In the genomic region with DNA sequence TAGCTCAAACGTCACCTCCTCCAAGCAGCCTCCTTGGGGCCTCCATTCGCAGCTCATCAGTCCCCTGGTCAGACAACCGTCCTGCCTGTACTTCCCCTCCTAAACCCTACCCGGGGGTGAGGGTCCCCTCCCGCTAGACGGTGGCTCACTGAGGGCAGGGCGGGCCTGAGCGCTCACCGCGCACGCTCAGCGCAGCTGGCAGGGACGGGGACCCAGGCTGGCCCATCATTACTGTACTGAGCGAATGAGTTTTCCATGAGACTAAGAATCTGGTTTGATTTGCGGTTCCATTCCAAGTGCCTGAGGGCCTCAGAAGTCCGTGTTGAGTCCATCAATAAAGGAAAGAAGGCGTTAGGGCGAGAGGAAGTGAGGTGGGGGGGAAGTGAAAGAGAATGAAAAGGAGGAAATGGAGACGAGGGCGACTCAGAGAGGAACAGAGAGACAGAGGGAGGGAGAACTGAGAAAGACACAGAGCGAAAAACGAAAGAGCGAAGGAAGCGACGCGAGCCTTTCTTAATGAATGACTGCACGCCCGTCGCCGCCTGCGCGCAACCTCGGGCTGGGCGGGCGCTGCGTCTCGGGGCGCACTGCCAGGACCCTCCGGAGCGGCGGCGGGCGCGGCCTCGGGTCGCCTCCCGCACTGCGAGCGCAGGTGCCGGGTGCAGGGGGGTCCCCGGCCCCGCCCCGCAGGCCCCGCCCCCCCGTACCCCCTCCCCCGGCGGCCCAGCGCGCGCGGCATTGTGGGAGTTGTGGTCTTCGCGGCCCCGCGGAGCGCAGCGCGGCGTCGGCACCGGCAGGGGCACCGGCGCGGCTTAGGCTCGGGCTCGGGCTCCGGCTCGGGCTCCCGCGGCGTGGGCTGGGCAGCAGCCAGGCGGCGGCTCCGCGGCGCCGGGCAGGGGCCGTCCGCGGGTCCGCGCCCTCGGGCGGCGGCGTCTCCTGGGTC, we compare ENCODE assay signal across 8 cellular contexts. TPM values are rescaled to one million over a fixed set of nuclear protein-coding genes. Genes with fewer than 3 reads are reported as not detected.
A peak's percentile ranks its signal among the peaks of the same experiment; 100 is the strongest.
DNase-seq lines count a peak whose midpoint lies in the region; ATAC-seq and TF ChIP-seq lines count a peak whose summit lies in the region.

ASPHD2 (plus strand) TSS at position 746 of the 943 bp plus-strand sequence. CDS start 4,356 bp downstream, outside the sequence.

- H3K9me3 ChIP-seq in lung (ENCODE audit: control insufficient read depth in 2 of 2, insufficient read depth in 1 of 2, low read length in 1 of 2) = peaks cover 0 to 3% of the 10 kb centered on the region in 2 donors

- peak within 1 kb of the TSS; percentile 8 to 26 for H3K27ac ChIP-seq in lung (ENCODE audit: low read depth in 1 of 2, low read length in 1 of 2)

- no peaks in the 10 kb centered on the region for H3K36me3 ChIP-seq in lung (ENCODE audit: control insufficient read depth in 2 of 2, insufficient read depth in 2 of 2, low read length in 2 of 2)

- H3K4me3 ChIP-seq in AG09309 (ENCODE audit: control insufficient read depth, low read depth, low read length) (peak within 1 kb of the TSS; percentile 71), lung (peak within 1 kb of the TSS; percentile 66)

- ATAC-seq in HG03139 (IDR thresholded peaks at IDR 0.05; ENCODE audit: unreplicated experiment) (peak; percentile 63), lung (ENCODE audit: insufficient read depth, low FRiP score) (peak; percentile 88)

- no peak for TF ChIP-seq CTCF in AG09309 (IDR thresholded peaks at IDR 0.05; ENCODE audit: control insufficient read depth, insufficient read depth, low read depth, low read length, missing control alignments)
- TF ChIP-seq CTCF in lung (IDR thresholded peaks at IDR 0.05; ENCODE audit: control extremely low read depth, extremely low read depth) = no peak

- in situ Hi-C loops in GM18951 (cut with MboI; ENCODE audit: low sequenced_read_pairs, unreplicated experiment) = no loop called here

- TF ChIP-seq POLR2A in GM18951 (IDR thresholded peaks at IDR 0.05; ENCODE audit: extremely low read depth, insufficient read depth, insufficient read length) = peak; percentile 83

- no peak for DNase-seq in AG09309 (ENCODE audit: low read depth)
- DNase-seq in NCI-H526 treated with DMSO at 0.1 percent for 48 hours (lab: John Stamatoyannopoulos, UW) = peak; percentile 27
- DNase-seq in activated CD4-positive, alpha-beta T cell treated with anti-CD3 and anti-CD28 coated beads, Interleukin-2, amount 50 U/mL, for 24 hours (ENCODE audit: low read depth in 1 of 2, low spot score in 1 of 2) = peak; percentile 67
- peak; percentile 57 for DNase-seq in dermis blood vessel endothelial cell
- DNase-seq in lung (ENCODE audit: low spot score) = peak; percentile 52
- peak; percentile 47 to 67 (median 60) for DNase-seq in stimulated activated CD4-positive, alpha-beta T cell treated with anti-CD3 and anti-CD28 coated beads, TNF-alpha, amount 100 ng/mL, for 1 hour (ENCODE audit: low read depth in 3 of 3, low spot score in 1 of 3)

- H3K4me1 ChIP-seq in lung (ENCODE audit: control insufficient read depth in 2 of 2, insufficient read depth in 2 of 2, low read length in 2 of 2) = peaks cover 0 to 7% of the 10 kb centered on the region in 2 donors

- no peaks in the 10 kb centered on the region for H3K27me3 ChIP-seq in lung (ENCODE audit: control insufficient read depth, insufficient read depth)

- WGBS in lung, 2 donors = 1% methylated on average over 77 to 96 of the region's 96 CpGs

RNA-seq across cellular contexts. Expression of gene ASPHD2, which starts in this region (rescaled TPM):
- total RNA-seq in dermis blood vessel endothelial cell = 1.0 and 1.2 TPM in 2 replicates
- 1 to 10 TPM in 1 of 2 donors, under 1 TPM in 1; 0.31 to 1.4 TPM for total RNA-seq in lung
- 1 to 10 TPM in 1 of 2 donors, under 1 TPM in 1; 0.45 to 1.6 TPM for polyA plus RNA-seq in lung
